1 cellular context compared by ENCODE assay signal in genomic region chr10:27099448-27099847, GRCh38.
TF ChIP-seq lines count a peak whose summit lies in the region.

No MANE protein-coding gene starts in this region.

TF ChIP-seq in HepG2, 621 proteins besides CTCF, POLR2A, EP300 and RAD21:
- TF ChIP-seq ZNF121 (CRISPR knock-in tag; IDR thresholded peaks at IDR 0.05) (peak; percentile 56; the same call in 1 of the 2 replicates), EHMT2 (IDR thresholded peaks at IDR 0.05; ENCODE audit: borderline replicate concordance, low read depth, low read length) (no peak), ZNF770 (CRISPR knock-in tag; IDR thresholded peaks at IDR 0.05) (peak; percentile 76), NR2F1 (CRISPR knock-in tag; IDR thresholded peaks at IDR 0.05) (0 out of 4 replicates have a peak, but pooled peaks of 1 of the 2 experiments have one; percentile 21), TMF1 (CRISPR knock-in tag; IDR thresholded peaks at IDR 0.05; ENCODE audit: low read depth) (no peak), ZMYM2 (CRISPR knock-in tag; IDR thresholded peaks at IDR 0.05) (0 out of 2 replicates have a peak, but pooled peaks have one; percentile 56)
